12 cellular contexts compared by ENCODE assay signal in genomic region chr17:48443712-48444111, GRCh38.
"Had no signal": no experiment of that assay in that cellular context is flagged by ENCODE, and none has a peak within 500 bp of the region (broad histone marks: within the 10 kb centered on the region; RNA-seq: fewer than 3 reads in every experiment).

No MANE protein-coding gene starts in this region.

- H3K27ac Mint-ChIP-seq: brain had no signal

- ATAC-seq: stimulated activated memory B cell treated with anti-CD40 and anti-IgM and Interleukin-4, amounts not matched to agents 10 μg/mL and 1 μg/mL and 100 μg/mL, for 72 hours had no signal

- H3K36me3 Mint-ChIP-seq: brain had no signal

- H3K27me3 Mint-ChIP-seq: activated naive CD4-positive, alpha-beta T cell treated with anti-CD3 and anti-CD28 coated beads, Interleukin-2, amount 10 ng/mL, durations not matched to agents 7 days and 5 days; naive B cell had no signal

- DNase-seq: colonic mucosa, hippocampal formation, left ventricle myocardium inferior, retina, substantia nigra, uterus had no signal

- H3K4me3 Mint-ChIP-seq: brain; stimulated activated memory B cell treated with anti-CD40 and anti-IgM and Interleukin-4, amounts not matched to agents 10 μg/mL and 1 μg/mL and 100 μg/mL, for 72 hours had no signal

- H3K9me3 ChIP-seq: colonic mucosa, esophagus muscularis mucosa, left ventricle myocardium inferior, tibial nerve, uterus had no signal
